ENCODE assay signal across 11 cellular contexts in the genomic region with DNA sequence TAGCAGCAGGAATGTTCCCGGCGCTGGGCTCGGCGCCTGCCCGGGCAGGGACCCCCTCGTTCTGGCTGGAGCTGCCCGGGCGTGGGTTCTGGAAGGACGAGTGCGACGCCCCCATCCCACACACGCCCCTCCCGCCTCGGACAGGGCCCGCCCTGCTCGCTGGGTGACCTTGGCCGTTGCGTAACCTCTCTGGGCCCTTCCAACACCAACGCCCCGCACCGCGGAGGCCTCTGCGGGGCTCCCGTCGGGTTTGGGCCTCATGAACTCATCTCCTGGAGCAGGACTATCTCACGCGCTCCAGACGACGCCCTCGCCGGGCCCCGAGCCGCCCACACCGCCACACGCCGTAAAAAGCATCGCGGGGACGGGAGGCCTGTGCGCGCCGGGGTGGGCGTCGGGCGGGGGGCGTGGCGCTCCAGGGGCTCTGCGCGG. TPM values are rescaled to one million over a fixed set of nuclear protein-coding genes. Genes with fewer than 3 reads are reported as not detected.
A peak's percentile ranks its signal among the peaks of the same experiment; 100 is the strongest.
DNase-seq lines count a peak whose midpoint lies in the region; ATAC-seq and TF ChIP-seq lines count a peak whose summit lies in the region.
"Had no signal": no experiment of that assay in that cellular context is flagged by ENCODE, and none has a peak within 500 bp of the region (broad histone marks: within the 10 kb centered on the region; RNA-seq: fewer than 3 reads in every experiment).

No MANE protein-coding gene starts in this region.

- peaks cover 15% of the 10 kb centered on the region for H3K27me3 Mint-ChIP-seq in activated CD4-positive, alpha-beta T cell treated with anti-CD3 and anti-CD28 coated beads for 36 hours

- peaks cover 6 to 18% (median 17%) of the 10 kb centered on the region in 3 donors for H3K27me3 ChIP-seq in gastrocnemius medialis

- no peak for TF ChIP-seq POLR2A in gastrocnemius medialis (IDR thresholded peaks at IDR 0.05)

- POLR2A ChIA-PET in activated CD4-positive, alpha-beta T cell treated with anti-CD3 and anti-CD28 coated beads for 36 hours (lab: Charles Lee): no interaction called here

- no peak overlapping the region for H3K4me3 ChIP-seq in choroid plexus epithelial cell (ENCODE audit: low read depth, low read length)
- no peak overlapping the region for H3K4me3 ChIP-seq in gastrocnemius medialis
- H3K4me3 ChIP-seq: GM12878 had no signal

- no peak for TF ChIP-seq CTCF in choroid plexus epithelial cell (conservative IDR thresholded peaks at IDR 0.05; ENCODE audit: low read depth, low read length)
- no peak for TF ChIP-seq CTCF in gastrocnemius medialis (IDR thresholded peaks at IDR 0.05 in 4 of 5, conservative IDR thresholded peaks at IDR 0.05 in 1 of 5)

- CTCF ChIA-PET in activated CD4-positive, alpha-beta T cell treated with anti-CD3 and anti-CD28 coated beads for 36 hours (lab: Charles Lee): interaction anchor here (0.5 kb wide), 1 partner anchor 22 kb away, joined by 3 read pairs; no protein-coding TSS in a partner anchor

- no peaks in the 10 kb centered on the region for H3K4me1 ChIP-seq in gastrocnemius medialis

- ATAC-seq in gastrocnemius medialis (peak; percentile 18 to 36), GM18868 (IDR thresholded peaks at IDR 0.05; ENCODE audit: unreplicated experiment) (no peak), GM19463 (IDR thresholded peaks at IDR 0.05; ENCODE audit: unreplicated experiment) (no peak)
- no peak for ATAC-seq in activated CD4-positive, alpha-beta T cell treated with anti-CD3 and anti-CD28 coated beads for 36 hours

- in situ Hi-C loops in gastrocnemius medialis (cut with MboI; ENCODE audit: low sequenced_read_pairs in 4 of 4): no loop called here

- no peaks in the 10 kb centered on the region for H3K36me3 ChIP-seq in gastrocnemius medialis

- DNase-seq in GM03348 (ENCODE audit: low spot score) (peak; percentile 82), choroid plexus epithelial cell (ENCODE audit: low read depth) (peak; percentile 53), inferior parietal cortex (ENCODE audit: extremely low spot score) (peak; percentile 2), gastrocnemius medialis (peak in 1 of 2 donors; percentile 55)
- no peak for DNase-seq in activated CD4-positive, alpha-beta T cell treated with anti-CD3 and anti-CD28 coated beads for 36 hours
- no peak for DNase-seq in stimulated activated CD4-positive, alpha-beta T cell treated with anti-CD3 and anti-CD28 coated beads, Interleukin-4, amount 100 ng/mL, for 4 hours
- DNase-seq: effector CD8-positive, alpha-beta T cell; OCI-M1 had no signal

- H3K4me3 Mint-ChIP-seq in activated CD4-positive, alpha-beta T cell treated with anti-CD3 and anti-CD28 coated beads for 36 hours: no peak overlapping the region

- peaks cover 6% of the 10 kb centered on the region for H3K9me3 Mint-ChIP-seq in activated CD4-positive, alpha-beta T cell treated with anti-CD3 and anti-CD28 coated beads for 36 hours (ENCODE audit: low read depth)

- no peaks in the 10 kb centered on the region for H3K4me1 Mint-ChIP-seq in activated CD4-positive, alpha-beta T cell treated with anti-CD3 and anti-CD28 coated beads for 36 hours

- intact Hi-C loops in gastrocnemius medialis (cut with DNase I; ENCODE audit: low total_unique reads): no loop called here
- intact Hi-C loops in activated CD4-positive, alpha-beta T cell treated with anti-CD3 and anti-CD28 coated beads for 36 hours (cut with DNase I, micrococcal nuclease): no loop called here

- H3K36me3 Mint-ChIP-seq in activated CD4-positive, alpha-beta T cell treated with anti-CD3 and anti-CD28 coated beads for 36 hours (ENCODE audit: low read depth): no peaks in the 10 kb centered on the region

- no peak overlapping the region for H3K27ac Mint-ChIP-seq in activated CD4-positive, alpha-beta T cell treated with anti-CD3 and anti-CD28 coated beads for 36 hours

- H3K9me3 ChIP-seq in gastrocnemius medialis: no peaks in the 10 kb centered on the region

- peak overlapping the region; percentile 42 to 62 (median 48) for H3K27ac ChIP-seq in gastrocnemius medialis

RNA-seq across cellular contexts. Expression of a gene that starts 10.4 kb away (rescaled TPM):
- total RNA-seq in gastrocnemius medialis: 10 to 100 TPM in 1 of 4 donors, 1 to 10 TPM in 3; 4.4 to 10.2 (median 7.2) TPM
- under 1 TPM in 1 of 2 experiments, not detected in 1; 0.18 TPM for total RNA-seq in activated CD4-positive, alpha-beta T cell treated with anti-CD3 and anti-CD28 coated beads for 36 hours

RNA-seq across cellular contexts. Expression of a gene that starts 23.8 kb away (rescaled TPM):
- total RNA-seq in gastrocnemius medialis: not detected
- not detected for total RNA-seq in activated CD4-positive, alpha-beta T cell treated with anti-CD3 and anti-CD28 coated beads for 36 hours
- total RNA-seq: GM12878 had no signal

RNA-seq across cellular contexts. Expression of a gene that starts 31.8 kb away (rescaled TPM):
- 1 to 10 TPM in 1 of 4 donors, not detected in 3; 1.2 TPM for total RNA-seq in gastrocnemius medialis
- under 1 TPM in 1 of 2 experiments, not detected in 1; 0.07 TPM for total RNA-seq in activated CD4-positive, alpha-beta T cell treated with anti-CD3 and anti-CD28 coated beads for 36 hours
- total RNA-seq: GM12878 had no signal

RNA-seq across cellular contexts. Expression of a gene that starts 42.9 kb away (rescaled TPM):
- total RNA-seq in gastrocnemius medialis: 10 to 100 TPM in 3 of 4 donors, 1 to 10 TPM in 1; 7.5 to 20.1 (median 15.9) TPM
- 10 to 100 TPM in 1 of 2 experiments, 1 to 10 TPM in 1; 8.5 to 10.1 TPM for total RNA-seq in activated CD4-positive, alpha-beta T cell treated with anti-CD3 and anti-CD28 coated beads for 36 hours

RNA-seq across cellular contexts. Expression of a gene that starts 56.1 kb away (rescaled TPM):
- total RNA-seq in gastrocnemius medialis: 100 to 1,000 TPM in 3 of 4 donors, 10 to 100 TPM in 1; 72.3 to 148 (median 129) TPM
- 10 to 100 TPM; 83.0 to 91.3 TPM for total RNA-seq in activated CD4-positive, alpha-beta T cell treated with anti-CD3 and anti-CD28 coated beads for 36 hours

Comparison
In these comparisons a context has a peak if more than half of its experiments do, and no peak if none do; other contexts are left out.
1. DNase-seq: peak in GM03348 (single experiment), choroid plexus epithelial cell (single experiment) and inferior parietal cortex (single experiment); none in activated CD4-positive, alpha-beta T cell treated with anti-CD3 and anti-CD28 coated beads for 36 hours (single experiment) and stimulated activated CD4-positive, alpha-beta T cell treated with anti-CD3 and anti-CD28 coated beads, Interleukin-4, amount 100 ng/mL, for 4 hours (0 of 2).
2. ATAC-seq: peak in gastrocnemius medialis (2 of 2); none in GM18868 (single experiment), activated CD4-positive, alpha-beta T cell treated with anti-CD3 and anti-CD28 coated beads for 36 hours (single experiment) and GM19463 (single experiment).
3. RNA of a gene that starts 10.4 kb away (total RNA-seq): 4.4 to 10.2 TPM in gastrocnemius medialis; 0.18 TPM in activated CD4-positive, alpha-beta T cell treated with anti-CD3 and anti-CD28 coated beads for 36 hours; every median in the first group is over 4 times any median in the second.